In genomic region chr13:71979616-71980015, GRCh38 we compare ENCODE assay signal across 11 cellular contexts.
DNase-seq lines count a peak whose midpoint lies in the region; ATAC-seq and TF ChIP-seq lines count a peak whose summit lies in the region.
"Had no signal": no experiment of that assay in that cellular context is flagged by ENCODE, and none has a peak within 500 bp of the region (broad histone marks: within the 10 kb centered on the region; RNA-seq: fewer than 3 reads in every experiment).

No MANE protein-coding gene starts in this region.

- H3K36me3 Mint-ChIP-seq in stimulated activated naive B cell treated with anti-CD40 and anti-IgM and Interleukin-4, amounts not matched to agents 10 μg/mL and 1 μg/mL and 100 μg/mL, for 72 hours, result no peaks in the 10 kb centered on the region

- peak; percentile 34 to 36 for ATAC-seq in stimulated activated naive B cell treated with anti-CD40 and anti-IgM and Interleukin-4, amounts not matched to agents 10 μg/mL and 1 μg/mL and 100 μg/mL, for 72 hours (replicated peaks)
- ATAC-seq in GM21619 (IDR thresholded peaks at IDR 0.05; ENCODE audit: unreplicated experiment), result no peak
- ATAC-seq: sciatic nerve had no signal

- DNase-seq in SIG-M5 treated with dmso at 0.1 percent for 504 hours (lab: John Stamatoyannopoulos, UW; ENCODE audit: unreplicated experiment) (peak; percentile 10), SIG-M5 (lab: John Stamatoyannopoulos, UW) (no peak), NCI-H526 (lab: John Stamatoyannopoulos, UW) (peak; percentile 18 to 49), epithelial cell of esophagus (ENCODE audit: low read depth) (peak; percentile 53), mesenteric fat pad (ENCODE audit: low spot score) (no peak), amygdala (lab: John Stamatoyannopoulos, UW) (no peak)
- DNase-seq in stimulated activated naive B cell treated with anti-CD40 and anti-IgM and Interleukin-4, amounts not matched to agents 10 μg/mL and 1 μg/mL and 100 μg/mL, for 72 hours, result no peak
- DNase-seq: T-helper 2 cell had no signal

- H3K9me3 Mint-ChIP-seq in stimulated activated naive B cell treated with anti-CD40 and anti-IgM and Interleukin-4, amounts not matched to agents 10 μg/mL and 1 μg/mL and 100 μg/mL, for 72 hours, result peaks cover 7 to 11% of the 10 kb centered on the region in 2 donors

- no peaks in the 10 kb centered on the region for H3K27me3 Mint-ChIP-seq in stimulated activated naive B cell treated with anti-CD40 and anti-IgM and Interleukin-4, amounts not matched to agents 10 μg/mL and 1 μg/mL and 100 μg/mL, for 72 hours
- H3K27me3 Mint-ChIP-seq: B cell had no signal

- H3K4me3 Mint-ChIP-seq in stimulated activated naive B cell treated with anti-CD40 and anti-IgM and Interleukin-4, amounts not matched to agents 10 μg/mL and 1 μg/mL and 100 μg/mL, for 72 hours, result no peak overlapping the region
- H3K4me3 Mint-ChIP-seq: B cell had no signal

- TF ChIP-seq CTCF in epithelial cell of esophagus (IDR thresholded peaks at IDR 0.05; ENCODE audit: insufficient read depth, low read depth, low read length, missing control alignments), result peak; percentile 61

- H3K4me1 Mint-ChIP-seq in stimulated activated naive B cell treated with anti-CD40 and anti-IgM and Interleukin-4, amounts not matched to agents 10 μg/mL and 1 μg/mL and 100 μg/mL, for 72 hours, result no peaks in the 10 kb centered on the region
- H3K4me1 Mint-ChIP-seq: B cell had no signal

- no peak overlapping the region for H3K4me3 ChIP-seq in epithelial cell of esophagus (ENCODE audit: low read length)

- H3K27ac Mint-ChIP-seq in stimulated activated naive B cell treated with anti-CD40 and anti-IgM and Interleukin-4, amounts not matched to agents 10 μg/mL and 1 μg/mL and 100 μg/mL, for 72 hours, result no peak overlapping the region
- H3K27ac Mint-ChIP-seq: B cell had no signal

Comparison
In these comparisons a context has a peak if more than half of its experiments do, and no peak if none do; other contexts are left out.
1. DNase-seq: peak in SIG-M5 treated with dmso at 0.1 percent for 504 hours (single experiment), NCI-H526 (2 of 2) and epithelial cell of esophagus (single experiment); none in SIG-M5 (single experiment), stimulated activated naive B cell treated with anti-CD40 and anti-IgM and Interleukin-4, amounts not matched to agents 10 μg/mL and 1 μg/mL and 100 μg/mL, for 72 hours (single experiment), mesenteric fat pad (single experiment) and amygdala (0 of 56).